Comparison of ENCODE assay signal across 16 cellular contexts in the genomic region with DNA sequence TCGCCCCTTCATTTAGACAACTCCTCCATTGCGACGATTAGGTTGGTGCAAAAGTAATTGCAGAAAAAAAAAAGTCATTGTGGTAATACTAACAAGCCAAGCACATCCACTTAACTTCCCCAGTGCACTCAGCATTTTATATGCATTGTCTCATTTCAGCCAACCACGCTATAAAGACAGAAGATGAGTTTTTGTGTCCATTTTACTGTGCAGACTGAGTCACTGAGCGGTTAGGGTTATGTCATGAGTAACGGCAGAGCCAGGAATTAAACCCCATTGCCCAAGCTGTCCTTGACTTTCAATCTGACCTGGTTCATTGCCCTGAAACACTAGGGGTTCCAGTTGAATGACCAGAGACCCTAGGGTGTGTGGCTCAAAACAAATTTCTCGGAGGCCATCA.
"Had no signal": no experiment of that assay in that cellular context is flagged by ENCODE, and none has a peak within 500 bp of the region (broad histone marks: within the 10 kb centered on the region; RNA-seq: fewer than 3 reads in every experiment).

No MANE protein-coding gene starts in this region.

- H3K27ac ChIP-seq: gastrocnemius medialis, left ventricle myocardium inferior, prostate gland, right lobe of liver, spleen, upper lobe of left lung had no signal

- H3K27me3 ChIP-seq: gastrocnemius medialis, right lobe of liver, spleen, upper lobe of left lung had no signal

- H3K27me3 Mint-ChIP-seq: activated CD8-positive, alpha-beta T cell treated with anti-CD3 and anti-CD28 coated beads for 36 hours; memory B cell had no signal

- H3K4me3 ChIP-seq: gastrocnemius medialis, left ventricle myocardium inferior, prostate gland, right lobe of liver, spleen, upper lobe of left lung had no signal

- H3K27ac Mint-ChIP-seq: activated CD8-positive, alpha-beta T cell treated with anti-CD3 and anti-CD28 coated beads for 36 hours; activated naive CD4-positive, alpha-beta T cell treated with anti-CD3 and anti-CD28 coated beads for 36 hours; activated T-helper 1 cell treated with anti-CD3 and anti-CD28 coated beads, Interleukin-12 subunit alpha, Interleukin-12 subunit beta, Interleukin-2, Interleukin-4 antibody, amounts not matched to agents 30 ng/mL and 10 ng/mL and 1 ng/mL, durations not matched to agents 14 hours and 24 hours and 36 hours; memory B cell; nephron had no signal

- H3K9me3 ChIP-seq: gastrocnemius medialis, left ventricle myocardium inferior, prostate gland, right lobe of liver, spleen, upper lobe of left lung had no signal

- ATAC-seq: activated CD8-positive, alpha-beta T cell treated with anti-CD3 and anti-CD28 coated beads for 36 hours; gastrocnemius medialis; right lobe of liver had no signal

- H3K36me3 ChIP-seq: gastrocnemius medialis, left ventricle myocardium inferior, prostate gland, right lobe of liver, upper lobe of left lung had no signal

- H3K9me3 Mint-ChIP-seq: activated CD8-positive, alpha-beta T cell treated with anti-CD3 and anti-CD28 coated beads for 36 hours; activated naive CD4-positive, alpha-beta T cell treated with anti-CD3 and anti-CD28 coated beads for 36 hours; activated T-helper 1 cell treated with anti-CD3 and anti-CD28 coated beads, Interleukin-12 subunit alpha, Interleukin-12 subunit beta, Interleukin-2, Interleukin-4 antibody, amounts not matched to agents 30 ng/mL and 10 ng/mL and 1 ng/mL, durations not matched to agents 14 hours and 24 hours and 36 hours; memory B cell; nephron had no signal

- H3K4me3 Mint-ChIP-seq: activated CD8-positive, alpha-beta T cell treated with anti-CD3 and anti-CD28 coated beads for 36 hours; activated naive CD4-positive, alpha-beta T cell treated with anti-CD3 and anti-CD28 coated beads for 36 hours; activated T-helper 1 cell treated with anti-CD3 and anti-CD28 coated beads, Interleukin-12 subunit alpha, Interleukin-12 subunit beta, Interleukin-2, Interleukin-4 antibody, amounts not matched to agents 30 ng/mL and 10 ng/mL and 1 ng/mL, durations not matched to agents 14 hours and 24 hours and 36 hours; memory B cell; nephron had no signal

- H3K4me1 ChIP-seq: gastrocnemius medialis, left ventricle myocardium inferior, prostate gland, right lobe of liver, upper lobe of left lung had no signal

- DNase-seq: activated CD8-positive, alpha-beta memory T cell treated with anti-CD3 and anti-CD28 coated beads, Interleukin-2, amount 50 U/mL, for 4 hours; activated CD8-positive, alpha-beta T cell treated with anti-CD3 and anti-CD28 coated beads for 36 hours; activated naive CD4-positive, alpha-beta T cell treated with anti-CD3 and anti-CD28 coated beads for 36 hours; gastrocnemius medialis; left ventricle myocardium inferior; occipital lobe; right lobe of liver; spleen; stimulated activated CD4-positive, alpha-beta T cell treated with anti-CD3 and anti-CD28 coated beads, Interleukin-1b, Interleukin-23, amount 100 ng/mL, for 48 hours; stimulated activated naive CD4-positive, alpha-beta T cell treated with Interleukin-2 at 50 U/mL for 16 hours; T-helper 9 cell; upper lobe of left lung had no signal
